8 cellular contexts compared by ENCODE assay signal in genomic region chr6:157982580-157983438, GRCh38. TPM values are rescaled to one million over a fixed set of nuclear protein-coding genes. Genes with fewer than 3 reads are reported as not detected.
DNase-seq lines count a peak whose midpoint lies in the region; ATAC-seq and TF ChIP-seq lines count a peak whose summit lies in the region.

No MANE protein-coding gene starts in this region.

- H3K4me3 ChIP-seq in Panc1 (ENCODE audit: low read depth in 2 of 2, low read length in 2 of 2) (peak overlapping the region; percentile 62 to 81), mucosa of descending colon (peak overlapping the region; percentile 94)

- H3K27ac Mint-ChIP-seq in dendritic cell treated with granulocyte-macrophage colony-stimulating factor and Interleukin-4, amounts not matched to agents 40 ng/mL and 50 ng/mL, for 4 days: peak overlapping the region; percentile 65

- intact Hi-C loops in Panc1 (cut with micrococcal nuclease; ENCODE audit: unreplicated experiment) (loop anchor here (5.0 kb wide), 1 partner anchor 59 kb away; no protein-coding TSS in a partner anchor), mucosa of descending colon (cut with DNase I, micrococcal nuclease) (no loop called here)
- intact Hi-C loops in dendritic cell treated with granulocyte-macrophage colony-stimulating factor and Interleukin-4, amounts not matched to agents 40 ng/mL and 50 ng/mL, for 4 days (cut with micrococcal nuclease): no loop called here

- H3K36me3 Mint-ChIP-seq in dendritic cell treated with granulocyte-macrophage colony-stimulating factor and Interleukin-4, amounts not matched to agents 40 ng/mL and 50 ng/mL, for 4 days (ENCODE audit: low read depth): no peaks in the 10 kb centered on the region

- peak; percentile 34 for DNase-seq in DMS53 (lab: John Stamatoyannopoulos, UW)
- DNase-seq in DMS53 treated with DMSO at 0.1 percent for 48 hours (lab: John Stamatoyannopoulos, UW; ENCODE audit: unreplicated experiment): no peak
- DNase-seq in Panc1 (ENCODE audit: low read depth, low spot score): no peak
- DNase-seq in mucosa of descending colon: peak in 2 of 3 donors; percentile 42 to 67
- DNase-seq in NK-92 (lab: John Stamatoyannopoulos, UW; ENCODE audit: unreplicated experiment): no peak
- DNase-seq in foreskin keratinocyte: no peak
- no peak for DNase-seq in omental fat pad (ENCODE audit: low spot score)

- BruUV-seq in Panc1 (replicated peaks; lab: Mats Ljungman, UMichigan): no TSS peak

- peaks cover 49% of the 10 kb centered on the region for H3K4me1 Mint-ChIP-seq in dendritic cell treated with granulocyte-macrophage colony-stimulating factor and Interleukin-4, amounts not matched to agents 40 ng/mL and 50 ng/mL, for 4 days (ENCODE audit: low read depth)

- peak overlapping the region; percentile 74 for H3K4me3 Mint-ChIP-seq in dendritic cell treated with granulocyte-macrophage colony-stimulating factor and Interleukin-4, amounts not matched to agents 40 ng/mL and 50 ng/mL, for 4 days

- ATAC-seq in Panc1 (peak; percentile 33), mucosa of descending colon (peak; percentile 0), foreskin keratinocyte (no peak), omental fat pad (ENCODE audit: low FRiP score) (no peak)

- H3K27me3 ChIP-seq in Panc1 (ENCODE audit: control insufficient read depth, insufficient read depth, low read length) (no peaks in the 10 kb centered on the region), foreskin keratinocyte (no peaks in the 10 kb centered on the region)

- POLR2A ChIA-PET in Panc1 (lab: Charles Lee): interaction anchor here (0.6 to 0.7 kb wide), 2 partner anchors 22 to 177 kb away, joined by 3 to 4 read pairs; no protein-coding TSS in a partner anchor

- peaks cover 46% of the 10 kb centered on the region for H3K4me1 ChIP-seq in Panc1 (ENCODE audit: control insufficient read depth, insufficient read depth, low read length)
- peaks cover 9% of the 10 kb centered on the region for H3K4me1 ChIP-seq in mucosa of descending colon (ENCODE audit: low read depth)
- H3K4me1 ChIP-seq in foreskin keratinocyte: no peaks in the 10 kb centered on the region

- no peaks in the 10 kb centered on the region; the same call in none of the 2 replicates for H3K36me3 ChIP-seq in Panc1 (ENCODE audit: control insufficient read depth, insufficient read depth, low read length)
- no peaks in the 10 kb centered on the region for H3K36me3 ChIP-seq in mucosa of descending colon (ENCODE audit: low read depth)

- H3K9me3 ChIP-seq in Panc1 (ENCODE audit: control insufficient read depth, insufficient read depth, low read depth, low read length) (no peaks in the 10 kb centered on the region), mucosa of descending colon (no peaks in the 10 kb centered on the region)

- CTCF ChIA-PET in Panc1 (lab: Charles Lee): interaction anchor here (0.6 to 1.7 kb wide), 6 partner anchors 25 to 92 kb away, joined by 3 to 6 read pairs (median 3); no protein-coding TSS in a partner anchor

- peaks cover 56% of the 10 kb centered on the region for H3K27me3 Mint-ChIP-seq in dendritic cell treated with granulocyte-macrophage colony-stimulating factor and Interleukin-4, amounts not matched to agents 40 ng/mL and 50 ng/mL, for 4 days

- no peaks in the 10 kb centered on the region for H3K9me3 Mint-ChIP-seq in dendritic cell treated with granulocyte-macrophage colony-stimulating factor and Interleukin-4, amounts not matched to agents 40 ng/mL and 50 ng/mL, for 4 days

- in situ Hi-C loops in Panc1 (cut with HindIII; ENCODE audit: low pct_unique_long_range_greater_than_20kb, low sequenced_read_pairs): no loop called here

- H3K27ac ChIP-seq in Panc1 (ENCODE audit: low read length) (peak overlapping the region; percentile 97), foreskin keratinocyte (no peak overlapping the region)

- TF ChIP-seq CTCF in Panc1 (IDR thresholded peaks at IDR 0.05) (peak; percentile 72), mucosa of descending colon (IDR thresholded peaks at IDR 0.05) (no peak), foreskin keratinocyte (conservative IDR thresholded peaks at IDR 0.05) (no peak), omental fat pad (IDR thresholded peaks at IDR 0.05) (no peak)

RNA-seq across cellular contexts. Expression of gene SYNJ2, which starts 1.1 kb away (rescaled TPM):
- 70.0 TPM for total RNA-seq in Panc1 (2021; ENCODE audit: unreplicated experiment)
- polyA plus RNA-seq in Panc1 (2012; ENCODE audit: insufficient read length): 38.7 TPM
- 10 to 100 TPM; 28.3 to 45.9 (median 39.6) TPM for total RNA-seq in mucosa of descending colon
- total RNA-seq in foreskin keratinocyte: 15.7 and 16.2 TPM in 2 replicates
- polyA plus RNA-seq in foreskin keratinocyte: 8.6 and 11.1 TPM in 2 replicates
- 10 to 100 TPM in 1 of 4 donors, 1 to 10 TPM in 3; 2.3 to 27.6 (median 6.4) TPM for total RNA-seq in omental fat pad

Comparison
In these comparisons a context has a peak if more than half of its experiments do, and no peak if none do; other contexts are left out.
1. DNase-seq: peak in DMS53 (single experiment) and mucosa of descending colon (2 of 3); none in DMS53 treated with DMSO at 0.1 percent for 48 hours (single experiment), Panc1 (single experiment), NK-92 (single experiment), foreskin keratinocyte (0 of 2) and omental fat pad (single experiment).
2. ATAC-seq: peak in Panc1 (single experiment) and mucosa of descending colon (single experiment); none in foreskin keratinocyte (single experiment) and omental fat pad (single experiment).